Comparison of ENCODE assay signal across 8 cellular contexts in the genomic region with DNA sequence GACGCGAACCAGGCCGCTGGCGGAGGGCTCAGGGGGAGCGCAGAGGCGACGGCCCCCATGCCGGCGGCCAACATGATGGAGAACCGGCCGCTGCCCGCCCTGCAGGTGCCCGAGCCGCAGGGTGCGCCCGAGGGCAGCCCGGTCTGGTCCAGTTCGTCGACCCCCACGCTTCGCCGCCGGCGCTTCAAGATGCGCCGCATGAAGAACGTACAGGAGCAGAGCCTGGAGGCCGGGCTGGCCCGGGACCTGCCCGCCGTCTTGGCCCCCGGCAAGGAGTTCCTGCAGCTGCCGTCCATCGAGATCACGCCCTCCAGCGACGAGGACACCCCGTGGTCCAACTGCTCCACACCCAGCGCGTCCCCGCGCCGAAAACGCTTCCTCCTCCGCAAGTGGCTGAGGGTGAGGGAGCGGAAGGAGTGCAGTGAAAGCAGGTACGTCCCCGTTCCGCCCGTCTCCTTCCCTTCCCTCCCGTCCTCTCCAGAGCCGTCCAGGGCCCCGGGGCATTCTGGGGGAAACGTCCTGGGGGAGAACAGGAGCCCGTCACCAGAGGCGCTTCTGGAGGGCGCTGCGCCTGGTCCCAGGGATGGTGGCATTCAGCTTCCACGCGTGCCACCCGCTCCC. TPM values are rescaled to one million over a fixed set of nuclear protein-coding genes. Genes with fewer than 3 reads are reported as not detected.
DNase-seq lines count a peak whose midpoint lies in the region; ATAC-seq, FAIRE-seq and TF ChIP-seq lines count a peak whose summit lies in the region.
"Had no signal": no experiment of that assay in that cellular context is flagged by ENCODE, and none has a peak within 500 bp of the region (broad histone marks: within the 10 kb centered on the region; RNA-seq: fewer than 3 reads in every experiment).

No MANE protein-coding gene starts in this region.

- no peak overlapping the region for H3K27ac Mint-ChIP-seq in activated naive CD8-positive, alpha-beta T cell

- H3K4me3 Mint-ChIP-seq in activated naive CD8-positive, alpha-beta T cell = peak overlapping the region; percentile 81

- H3K27me3 ChIP-seq in iPS DF 6.9 (ENCODE audit: control insufficient read depth, insufficient read depth, low read length) = 0 out of 2 replicates have a peak, but pooled peaks cover 1% of the 10 kb centered on the region
- no peaks in the 10 kb centered on the region for H3K27me3 ChIP-seq in gastrocnemius medialis

- H3K27ac ChIP-seq in iPS DF 6.9 (ENCODE audit: low read length) (no peak overlapping the region), gastrocnemius medialis (peak overlapping the region; percentile 29 to 66 (median 50))

- peak; percentile 36 for ATAC-seq in HG03025 (IDR thresholded peaks at IDR 0.05; ENCODE audit: low FRiP score, unreplicated experiment)
- peak; percentile 24 to 32 for ATAC-seq in gastrocnemius medialis

- H3K4me1 ChIP-seq in iPS DF 6.9 (ENCODE audit: control insufficient read depth, insufficient read depth, low read length) = peaks cover 8% of the 10 kb centered on the region
- H3K4me1 ChIP-seq in gastrocnemius medialis = peaks cover 34 to 39% of the 10 kb centered on the region in 2 donors

- TF ChIP-seq POLR2A in gastrocnemius medialis (IDR thresholded peaks at IDR 0.05) = peak; percentile 21 to 22

- no peaks in the 10 kb centered on the region for H3K36me3 Mint-ChIP-seq in activated naive CD8-positive, alpha-beta T cell

- WGBS in iPS DF 6.9 (ENCODE audit: insufficient coverage, insufficient read length) = no CpG with 5 or more reads among the region's 61 CpGs

- peak overlapping the region; percentile 58 for H3K4me3 ChIP-seq in iPS DF 6.9 (ENCODE audit: low read length)
- H3K4me3 ChIP-seq in gastrocnemius medialis = peak overlapping the region; percentile 54 to 75 (median 62)

- peaks cover 19% of the 10 kb centered on the region for H3K4me1 Mint-ChIP-seq in activated naive CD8-positive, alpha-beta T cell (ENCODE audit: low read depth)

- H3K27me3 Mint-ChIP-seq in activated naive CD8-positive, alpha-beta T cell = peaks cover under 1% of the 10 kb centered on the region

- in situ Hi-C loops in gastrocnemius medialis (cut with MboI; ENCODE audit: low sequenced_read_pairs in 4 of 4) = no loop called here

- H3K36me3 ChIP-seq in iPS DF 6.9 (ENCODE audit: control insufficient read depth, insufficient read depth, low read length) (no peaks in the 10 kb centered on the region), gastrocnemius medialis (no peaks in the 10 kb centered on the region)

- H3K9me3 ChIP-seq in iPS DF 6.9 (ENCODE audit: control insufficient read depth, insufficient read depth, low read length) (no peaks in the 10 kb centered on the region), gastrocnemius medialis (no peaks in the 10 kb centered on the region)

- TF ChIP-seq CTCF in gastrocnemius medialis (IDR thresholded peaks at IDR 0.05 in 4 of 5, conservative IDR thresholded peaks at IDR 0.05 in 1 of 5) = no peak

- intact Hi-C loops in gastrocnemius medialis (cut with DNase I; ENCODE audit: low total_unique reads) = no loop called here

- DNase-seq in GM18507 (ENCODE audit: extremely low spot score, insufficient read length, low read depth) (no peak), SIG-M5 (lab: John Stamatoyannopoulos, UW) (peak; percentile 28), iPS DF 6.9 (ENCODE audit: low read depth, low spot score) (peak; percentile 20), gastrocnemius medialis (peak; percentile 31 to 50), NAMALWA (ENCODE audit: low spot score) (no peak)

- no peaks in the 10 kb centered on the region for H3K9me3 Mint-ChIP-seq in activated naive CD8-positive, alpha-beta T cell (ENCODE audit: low read depth)

- peak; percentile 52 for FAIRE-seq in GM18507 (lab: Jason Lieb, UNC)
- FAIRE-seq: islet of Langerhans had no signal

RNA-seq across cellular contexts. Expression of a gene that starts 0.8 kb away (rescaled TPM):
- 1 to 10 TPM; 2.1 to 7.8 (median 3.2) TPM for total RNA-seq in gastrocnemius medialis

Comparison
In these comparisons a context has a peak if more than half of its experiments do, and no peak if none do; other contexts are left out.
1. DNase-seq: peak in SIG-M5 (single experiment), iPS DF 6.9 (single experiment) and gastrocnemius medialis (2 of 2); none in GM18507 (single experiment) and NAMALWA (single experiment).